Comparison of ENCODE assay signal across 8 cellular contexts in genomic region chr16:67842509-67843342, GRCh38. TPM values are rescaled to one million over a fixed set of nuclear protein-coding genes. Genes with fewer than 3 reads are reported as not detected.
A peak's percentile ranks its signal among the peaks of the same experiment; 100 is the strongest.
DNase-seq lines count a peak whose midpoint lies in the region; ATAC-seq and TF ChIP-seq lines count a peak whose summit lies in the region.

No MANE protein-coding gene starts in this region.

- peaks cover 4% of the 10 kb centered on the region; the same call in 1 of the 2 replicates for H3K79me2 ChIP-seq in H9 (ENCODE audit: insufficient read depth, low read length)

- no peaks in the 10 kb centered on the region for H3K27me3 Mint-ChIP-seq in H9 (ENCODE audit: low read depth)

- no peaks in the 10 kb centered on the region for H4K20me1 ChIP-seq in H9 (ENCODE audit: control insufficient read depth, insufficient read depth, insufficient read length)

- peaks cover 0 to 7% (median 4%) of the 10 kb centered on the region in 3 experiments; a peak in 4 of 7 replicates for H3K36me3 Mint-ChIP-seq in H9 (ENCODE audit: insufficient read depth in 1 of 3, low read depth in 3 of 3)

- no peak overlapping the region for H2BK5ac ChIP-seq in H9 (ENCODE audit: insufficient read length, low read length)

- H3K9me3 ChIP-seq in H9 (ENCODE audit: control insufficient read depth, low read depth, low read length) (no peaks in the 10 kb centered on the region), ectodermal cell (ENCODE audit: control insufficient read depth, low read length) (no peaks in the 10 kb centered on the region)

- H3K27me3 ChIP-seq in H9 (ENCODE audit: insufficient read depth, low read length) = no peaks in the 10 kb centered on the region
- no peaks in the 10 kb centered on the region for H3K27me3 ChIP-seq in ectodermal cell (ENCODE audit: control insufficient read depth, insufficient read depth, low read length, poor library complexity, severe bottlenecking)

- H3K18ac ChIP-seq in H9 (ENCODE audit: insufficient read length, low read depth, low read length) = no peak overlapping the region

- DNase-seq in GM12864 (ENCODE audit: low read depth) (no peak), H9 (peak; percentile 68), NAMALWA (ENCODE audit: low spot score) (peak; percentile 70), medulla oblongata (ENCODE audit: extremely low spot score) (peak; percentile 45)
- DNase-seq in activated CD4-positive, alpha-beta T cell treated with anti-CD3 and anti-CD28 coated beads, Interleukin-2, amount 50 U/mL, for 48 hours = peak; percentile 57 to 67
- peak; percentile 27 for DNase-seq in stimulated activated CD8-positive, alpha-beta memory T cell treated with anti-CD3 and anti-CD28 coated beads, Interleukin-12 subunit alpha, Interleukin-12 subunit beta, amount 100 ng/mL, for 4 hours (ENCODE audit: low read depth)

- peak; percentile 50 for TF ChIP-seq CTCF in GM12864 (IDR thresholded peaks at IDR 0.05; ENCODE audit: low read depth, low read length, missing control alignments)
- peak; percentile 44 for TF ChIP-seq CTCF in H9 (conservative IDR thresholded peaks at IDR 0.05)

- H3K4me3 ChIP-seq in GM12864 (ENCODE audit: low read depth, low read length) = peak overlapping the region; percentile 81
- peak overlapping the region; percentile 97 for H3K4me3 ChIP-seq in ectodermal cell (ENCODE audit: insufficient read depth, low read depth, low read length)

- no peak overlapping the region for H2AFZ ChIP-seq in H9 (ENCODE audit: low read length)

- H3K23me2 ChIP-seq in H9 (ENCODE audit: insufficient read length, low read depth, low read length, poor library complexity, severe bottlenecking) = peaks cover 14% of the 10 kb centered on the region

- peak overlapping the region in 2 of 3 experiments; percentile 76 to 92; a peak in 3 of 7 replicates for H3K27ac Mint-ChIP-seq in H9

- H4K91ac ChIP-seq in H9 (ENCODE audit: insufficient read length, low read depth, low read length) = no peak overlapping the region

- no peak overlapping the region for H2BK120ac ChIP-seq in H9 (ENCODE audit: low read depth, low read length, poor library complexity, severe bottlenecking)

- no peak overlapping the region for H2BK20ac ChIP-seq in H9 (ENCODE audit: low read depth, low read length, poor library complexity, severe bottlenecking)

- no peak overlapping the region for H3T11ph ChIP-seq in H9 (ENCODE audit: low read length)

- no peak overlapping the region for H3K56ac ChIP-seq in H9 (ENCODE audit: insufficient read length, low read depth, low read length)

- no peak overlapping the region for H4K5ac ChIP-seq in H9 (ENCODE audit: insufficient read length, low read depth, low read length)

- H3K4me1 ChIP-seq in H9 (ENCODE audit: insufficient read depth, low read length) (peaks cover 10% of the 10 kb centered on the region; the same call in 1 of the 2 replicates), ectodermal cell (ENCODE audit: control insufficient read depth, insufficient read depth, low read length) (peaks cover 23% of the 10 kb centered on the region)

- H3K23ac ChIP-seq in H9 (ENCODE audit: insufficient read length, low read depth, low read length) = no peak overlapping the region

- H2BK15ac ChIP-seq in H9 (ENCODE audit: low read depth, low read length) = no peak overlapping the region

- no peaks in the 10 kb centered on the region for H3K79me1 ChIP-seq in H9 (ENCODE audit: insufficient read depth, low read depth, low read length, poor library complexity, severe bottlenecking)

- H3K4me3 Mint-ChIP-seq in H9 = peak overlapping the region; percentile 90 to 92

- H3K4me2 ChIP-seq in H9 (ENCODE audit: insufficient read depth, insufficient read length, low read length) = peak overlapping the region; percentile 85

- no CpG with 5 or more reads among the region's 67 CpGs for WGBS in H9 (ENCODE audit: extremely low coverage, insufficient read length, low lambda C conversion rate)
- 1% methylated on average over 67 of the region's 67 CpGs for WGBS in ectodermal cell, 2 experiments

- H2AK5ac ChIP-seq in H9 (ENCODE audit: insufficient read length, low read length) = no peak overlapping the region

- no peak overlapping the region for H4K8ac ChIP-seq in H9 (replicated peaks; ENCODE audit: insufficient read length, low read depth, low read length)

- peaks cover 38 to 45% of the 10 kb centered on the region in 2 experiments for H3K4me1 Mint-ChIP-seq in H9

- H3K4ac ChIP-seq in H9 (ENCODE audit: low read depth, low read length) = no peak overlapping the region

- no peak for ATAC-seq in GM21360 (IDR thresholded peaks at IDR 0.05; ENCODE audit: unreplicated experiment)

- H3K27ac ChIP-seq in H9 (ENCODE audit: insufficient read length, low read depth, low read length) (no peak overlapping the region), ectodermal cell (ENCODE audit: insufficient read depth, low read depth, low read length, poor library complexity, severe bottlenecking) (peak overlapping the region; percentile 42)

- H3K36me3 ChIP-seq in ectodermal cell (ENCODE audit: control insufficient read depth, insufficient read depth, low read length) = no peaks in the 10 kb centered on the region

- H3K9me3 Mint-ChIP-seq in H9 = no peaks in the 10 kb centered on the region

- H3K14ac ChIP-seq in H9 (ENCODE audit: insufficient read depth, low read length) = peak overlapping the region; percentile 76

- H3K9ac ChIP-seq in H9 (ENCODE audit: extremely low read depth, insufficient read length, low read length) = peak overlapping the region; percentile 73

- no peak overlapping the region for H2BK12ac ChIP-seq in H9 (ENCODE audit: insufficient read length, low read depth, low read length)

RNA-seq across cellular contexts. Expression of gene THAP11, which starts 0.6 kb away (rescaled TPM):
- total RNA-seq in H9 (2021) = 48.7 and 48.9 TPM in 2 replicates
- polyA plus RNA-seq in ectodermal cell (2013, experiment 1 of 4) = 41.4 TPM
- polyA plus RNA-seq in ectodermal cell (2013, experiment 2 of 4) = 37.7 TPM
- polyA plus RNA-seq in ectodermal cell (2013, experiment 3 of 4) = 31.8 TPM
- polyA plus RNA-seq in ectodermal cell (2013, experiment 4 of 4) = 36.8 TPM

RNA-seq across cellular contexts. Expression of gene NUTF2, which starts 4.0 kb away (rescaled TPM):
- total RNA-seq in H9 (2021) = 190 and 198 TPM in 2 replicates
- polyA plus RNA-seq in ectodermal cell (2013, experiment 1 of 4) = 261 TPM
- 222 TPM for polyA plus RNA-seq in ectodermal cell (2013, experiment 2 of 4)
- polyA plus RNA-seq in ectodermal cell (2013, experiment 3 of 4) = 201 TPM
- polyA plus RNA-seq in ectodermal cell (2013, experiment 4 of 4) = 219 TPM

RNA-seq across cellular contexts. Expression of gene CENPT, which starts 4.8 kb away (rescaled TPM):
- 60.9 and 65.9 TPM in 2 replicates for total RNA-seq in H9 (2021)
- polyA plus RNA-seq in ectodermal cell (2013, experiment 1 of 4) = 54.9 TPM
- polyA plus RNA-seq in ectodermal cell (2013, experiment 2 of 4) = 50.2 TPM
- 51.6 TPM for polyA plus RNA-seq in ectodermal cell (2013, experiment 3 of 4)
- polyA plus RNA-seq in ectodermal cell (2013, experiment 4 of 4) = 51.9 TPM

RNA-seq across cellular contexts. Expression of gene EDC4, which starts 30.1 kb away (rescaled TPM):
- total RNA-seq in H9 (2021) = 99.5 and 106 TPM in 2 replicates
- polyA plus RNA-seq in ectodermal cell (2013, experiment 1 of 4) = 78.2 TPM
- 84.9 TPM for polyA plus RNA-seq in ectodermal cell (2013, experiment 2 of 4)
- polyA plus RNA-seq in ectodermal cell (2013, experiment 3 of 4) = 73.2 TPM
- 75.9 TPM for polyA plus RNA-seq in ectodermal cell (2013, experiment 4 of 4)

RNA-seq across cellular contexts. Expression of gene TSNAXIP1, which starts 36.0 kb away (rescaled TPM):
- 1.1 and 1.3 TPM in 2 replicates for total RNA-seq in H9 (2021)
- polyA plus RNA-seq in ectodermal cell (2013, experiment 1 of 4) = 4.2 TPM
- 4.5 TPM for polyA plus RNA-seq in ectodermal cell (2013, experiment 2 of 4)
- 2.2 TPM for polyA plus RNA-seq in ectodermal cell (2013, experiment 3 of 4)
- 3.5 TPM for polyA plus RNA-seq in ectodermal cell (2013, experiment 4 of 4)
